In genomic region chr9:124813041-124813440, GRCh38 we compare ENCODE assay signal across 18 cellular contexts. TPM values are rescaled to one million over a fixed set of nuclear protein-coding genes. Genes with fewer than 3 reads are reported as not detected.
DNase-seq lines count a peak whose midpoint lies in the region; ATAC-seq and TF ChIP-seq lines count a peak whose summit lies in the region.
"Had no signal": no experiment of that assay in that cellular context is flagged by ENCODE, and none has a peak within 500 bp of the region (broad histone marks: within the 10 kb centered on the region; RNA-seq: fewer than 3 reads in every experiment).

No MANE protein-coding gene starts in this region.

- H3K27ac ChIP-seq in HCT116 (ENCODE audit: low read depth, low read length) (peak overlapping the region; percentile 91), RWPE2 (ENCODE audit: poor library complexity, severe bottlenecking) (peak overlapping the region; percentile 89), foreskin keratinocyte (peak overlapping the region; percentile 2), sigmoid colon (peak overlapping the region; percentile 73 to 95 (median 80))

- H3K36me3 ChIP-seq in HCT116 (ENCODE audit: control insufficient read depth in 1 of 2, insufficient read depth in 2 of 2, low read length in 2 of 2) = no peaks in the 10 kb centered on the region
- H3K36me3 ChIP-seq in RWPE2 (ENCODE audit: low read depth) = no peaks in the 10 kb centered on the region
- H3K36me3 ChIP-seq in sigmoid colon = peaks cover 0 to 10% (median 0%) of the 10 kb centered on the region in 4 donors

- TF ChIP-seq CTCF in HCT116 (IDR thresholded peaks at IDR 0.05 in 2 of 3, conservative IDR thresholded peaks at IDR 0.05 in 1 of 3; ENCODE audit: borderline replicate concordance in 1 of 3, insufficient read depth in 1 of 3, low read depth in 2 of 3, low read length in 2 of 3) = no peak
- no peak for TF ChIP-seq CTCF in RWPE2 (IDR thresholded peaks at IDR 0.05; ENCODE audit: poor library complexity, severe bottlenecking)
- no peak for TF ChIP-seq CTCF in foreskin keratinocyte (conservative IDR thresholded peaks at IDR 0.05)
- TF ChIP-seq CTCF in sigmoid colon (IDR thresholded peaks at IDR 0.05) = no peak

- no peaks in the 10 kb centered on the region for H4K20me1 ChIP-seq in HCT116 (ENCODE audit: insufficient read depth)

- BruUV-seq in HCT116 (replicated peaks; lab: Mats Ljungman, UMichigan) = no TSS peak

- DNase-seq in HCT116 (ENCODE audit: low read depth, low spot score) (no peak), RWPE2 (ENCODE audit: low spot score) (no peak), foreskin keratinocyte (no peak), sigmoid colon (no peak), DMS153 (lab: John Stamatoyannopoulos, UW) (no peak)
- DNase-seq: activated CD4-positive, CD25-positive, alpha-beta regulatory T cell; activated naive CD8-positive, alpha-beta T cell treated with anti-CD3 and anti-CD28 coated beads, Interleukin-2, amount 10 ng/mL, durations not matched to agents 7 days and 5 days; AML-193; NCI-H524 treated with DMSO at 0.1 percent for 48 hours; small intestine; stimulated activated CD4-positive, alpha-beta T cell treated with anti-CD3 and anti-CD28 coated beads, Interleukin-4, amount 100 ng/mL, for 4 hours; T-helper 17 cell had no signal

- H3K27me3 ChIP-seq in HCT116 (ENCODE audit: insufficient read depth, low read length) (no peaks in the 10 kb centered on the region), RWPE2 (ENCODE audit: insufficient read depth, poor library complexity, severe bottlenecking) (no peaks in the 10 kb centered on the region), foreskin keratinocyte (no peaks in the 10 kb centered on the region), sigmoid colon (no peaks in the 10 kb centered on the region)
- H3K27me3 ChIP-seq: suprapubic skin had no signal

- H3K9me3 ChIP-seq in HCT116 (ENCODE audit: control insufficient read depth in 1 of 2, insufficient read depth in 1 of 2, low read depth in 1 of 2, low read length in 2 of 2) (no peaks in the 10 kb centered on the region), RWPE2 (ENCODE audit: severe bottlenecking) (no peaks in the 10 kb centered on the region), sigmoid colon (no peaks in the 10 kb centered on the region)
- H3K9me3 ChIP-seq: suprapubic skin had no signal

- TF ChIP-seq POLR2A in HCT116 (IDR thresholded peaks at IDR 0.05; ENCODE audit: borderline replicate concordance, extremely low read depth, insufficient read depth, insufficient read length) (no peak), sigmoid colon (IDR thresholded peaks at IDR 0.05) (no peak)

- no peaks in the 10 kb centered on the region for H3K79me2 ChIP-seq in HCT116 (ENCODE audit: insufficient read depth, low read length)

- ATAC-seq in HCT116 (no peak), RWPE2 (ENCODE audit: low read depth) (no peak), foreskin keratinocyte (no peak), HG03565 (IDR thresholded peaks at IDR 0.05; ENCODE audit: unreplicated experiment) (no peak), GM21423 (IDR thresholded peaks at IDR 0.05; ENCODE audit: unreplicated experiment) (no peak), GM21723 (IDR thresholded peaks at IDR 0.05; ENCODE audit: unreplicated experiment) (no peak)
- ATAC-seq: T-helper 17 cell had no signal

- H2AFZ ChIP-seq in HCT116 (ENCODE audit: low read depth, low read length, poor library complexity, severe bottlenecking) = no peak overlapping the region

- peak overlapping the region; percentile 98 for H3K4me2 ChIP-seq in HCT116 (ENCODE audit: low read length)

- no peaks in the 10 kb centered on the region for H3K9me2 ChIP-seq in HCT116 (ENCODE audit: insufficient read depth)

- H3K9ac ChIP-seq in HCT116 (ENCODE audit: low read length) = peak overlapping the region; percentile 75; the same call in 1 of the 2 replicates

- H3K4me3 ChIP-seq in HCT116 (replicated peaks in 1 of 2; ENCODE audit: low read depth in 1 of 2, low read length in 2 of 2) (no peak overlapping the region), RWPE2 (ENCODE audit: severe bottlenecking) (no peak overlapping the region), sigmoid colon (no peak overlapping the region)
- H3K4me3 ChIP-seq: suprapubic skin had no signal

- TF ChIP-seq EP300 in sigmoid colon (IDR thresholded peaks at IDR 0.05) = no peak

- POLR2A ChIA-PET in HCT116 (lab: Charles Lee) = interaction anchor here (1.7 kb wide), 1 partner anchor 20 kb away, joined by 5 read pairs; no protein-coding TSS in a partner anchor

- WGBS in sigmoid colon, 2 donors = 86 to 88% methylated on average over 7 of the region's 7 CpGs

- RAD21 ChIA-PET in HCT116 (lab: Charles Lee; ENCODE audit: low non-redundant PET in 1 of 2, low total read pairs in 2 of 2, uncharacterized antibody in 2 of 2, unreplicated experiment in 2 of 2) = no interaction called here

- CTCF ChIA-PET in HCT116 (lab: Charles Lee) = interaction anchor here (1.8 to 2.6 kb wide), 2 partner anchors 27 to 41 kb away, joined by 5 to 15 read pairs; no protein-coding TSS in a partner anchor

- intact Hi-C loops in HCT116 (cut with micrococcal nuclease) (loop anchor here (2.0 kb wide), 1 partner anchor 40 kb away; the partner anchor contains the start of gene WDR38), sigmoid colon (cut with DNase I) (loop anchor here (2.0 kb wide), 1 partner anchor 38 kb away; no protein-coding TSS in a partner anchor)

- H3K4me1 ChIP-seq in HCT116 (ENCODE audit: control insufficient read depth in 1 of 2, insufficient read depth in 2 of 2, low read length in 2 of 2) = peaks cover 48 to 65% of the 10 kb centered on the region in 2 experiments
- H3K4me1 ChIP-seq in RWPE2 (ENCODE audit: insufficient read depth, poor library complexity, severe bottlenecking) = peaks cover 51% of the 10 kb centered on the region
- peaks cover 28% of the 10 kb centered on the region for H3K4me1 ChIP-seq in foreskin keratinocyte
- peaks cover 0 to 43% (median 41%) of the 10 kb centered on the region in 4 donors for H3K4me1 ChIP-seq in sigmoid colon

- TF ChIP-seq RAD21 in HCT116 (IDR thresholded peaks at IDR 0.05; ENCODE audit: low read depth) = no peak

TF ChIP-seq in HCT116, 20 proteins besides CTCF, POLR2A, EP300 and RAD21 (continues in another document):
- TF ChIP-seq ELF1 (IDR thresholded peaks at IDR 0.05; ENCODE audit: borderline replicate concordance, low read depth) (no peak), JUND (IDR thresholded peaks at IDR 0.05) (no peak), ZFX (IDR thresholded peaks at IDR 0.05) (no peak), SIN3A (IDR thresholded peaks at IDR 0.05; ENCODE audit: low read depth) (no peak), EGR1 (IDR thresholded peaks at IDR 0.05; ENCODE audit: low read depth) (no peak), ZBTB33 (IDR thresholded peaks at IDR 0.05; ENCODE audit: extremely low read depth, insufficient replicate concordance, low read length) (no peak), EZH2phosphoT487 (IDR thresholded peaks at IDR 0.05; ENCODE audit: borderline replicate concordance) (no peak), EZH2 (IDR thresholded peaks at IDR 0.05) (no peak), TCF7L2 (IDR thresholded peaks at IDR 0.05; ENCODE audit: borderline replicate concordance, extremely low read depth, insufficient read depth, insufficient read length) (no peak)
- TF ChIP-seq, protein P1, sequence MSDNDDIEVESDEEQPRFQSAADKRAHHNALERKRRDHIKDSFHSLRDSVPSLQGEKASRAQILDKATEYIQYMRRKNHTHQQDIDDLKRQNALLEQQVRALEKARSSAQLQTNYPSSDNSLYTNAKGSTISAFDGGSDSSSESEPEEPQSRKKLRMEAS (IDR thresholded peaks at IDR 0.05) = no peak

RNA-seq across cellular contexts. Expression of gene OLFML2A, which starts 36.1 kb away (rescaled TPM):
- 6.3 TPM for total RNA-seq in HCT116 (2021; ENCODE audit: unreplicated experiment)
- 2.8 and 3.3 TPM in 2 replicates for polyA plus RNA-seq in HCT116 (2012)
- total RNA-seq in foreskin keratinocyte = 1.3 and 3.1 TPM in 2 replicates
- 0.51 and 1.5 TPM in 2 replicates for polyA plus RNA-seq in foreskin keratinocyte
- total RNA-seq in sigmoid colon = 100 to 1,000 TPM in 1 of 4 donors, 10 to 100 TPM in 3; 60.0 to 147 (median 65.5) TPM
- 1 to 10 TPM in 1 of 3 donors, under 1 TPM in 2; 0.46 to 3.4 (median 0.60) TPM for polyA plus RNA-seq in sigmoid colon
- total RNA-seq: activated naive CD8-positive, alpha-beta T cell treated with anti-CD3 and anti-CD28 coated beads, Interleukin-2, amount 10 ng/mL, durations not matched to agents 7 days and 5 days; activated T-helper 1 cell treated with anti-CD3 and anti-CD28 coated beads, Interleukin-12 subunit alpha, Interleukin-12 subunit beta, Interleukin-2, Interleukin-4 antibody, amounts not matched to agents 30 ng/mL and 10 ng/mL and 1 ng/mL, durations not matched to agents 14 hours and 24 hours and 36 hours; T-helper 17 cell had no signal

RNA-seq across cellular contexts. Expression of gene WDR38, which starts 40.2 kb away (rescaled TPM):
- not detected for total RNA-seq in HCT116 (2021; ENCODE audit: unreplicated experiment)
- not detected in 2 replicates for polyA plus RNA-seq in HCT116 (2012)
- total RNA-seq in foreskin keratinocyte = not detected in 2 replicates
- polyA plus RNA-seq in foreskin keratinocyte = not detected in 2 replicates
- not detected for total RNA-seq in sigmoid colon
- not detected for polyA plus RNA-seq in sigmoid colon
- total RNA-seq: activated naive CD8-positive, alpha-beta T cell treated with anti-CD3 and anti-CD28 coated beads, Interleukin-2, amount 10 ng/mL, durations not matched to agents 7 days and 5 days; activated T-helper 1 cell treated with anti-CD3 and anti-CD28 coated beads, Interleukin-12 subunit alpha, Interleukin-12 subunit beta, Interleukin-2, Interleukin-4 antibody, amounts not matched to agents 30 ng/mL and 10 ng/mL and 1 ng/mL, durations not matched to agents 14 hours and 24 hours and 36 hours; mucosa of gallbladder; suprapubic skin; T-helper 17 cell had no signal
- polyA plus RNA-seq: small intestine had no signal

RNA-seq across cellular contexts. Expression of gene NR6A1, which starts 41.9 kb away (rescaled TPM):
- 9.9 TPM for total RNA-seq in HCT116 (2021; ENCODE audit: unreplicated experiment)
- polyA plus RNA-seq in HCT116 (2012) = 3.5 and 3.7 TPM in 2 replicates
- 0.68 and 1.0 TPM in 2 replicates for total RNA-seq in foreskin keratinocyte
- polyA plus RNA-seq in foreskin keratinocyte = 0.18 and 0.39 TPM in 2 replicates
- total RNA-seq in sigmoid colon = 1 to 10 TPM; 1.2 to 3.0 (median 2.0) TPM
- polyA plus RNA-seq in sigmoid colon = 1 to 10 TPM in 1 of 3 donors, under 1 TPM in 2; 0.60 to 1.8 (median 0.69) TPM

RNA-seq across cellular contexts. Expression of gene RPL35, which starts 48.7 kb away (rescaled TPM):
- 1,754 TPM for total RNA-seq in HCT116 (2021; ENCODE audit: unreplicated experiment)
- polyA plus RNA-seq in HCT116 (2012) = 2,813 and 3,271 TPM in 2 replicates
- total RNA-seq in foreskin keratinocyte = 2,922 and 2,928 TPM in 2 replicates
- 4,502 and 4,687 TPM in 2 replicates for polyA plus RNA-seq in foreskin keratinocyte
- total RNA-seq in sigmoid colon = 1,000 to 10,000 TPM; 1,773 to 4,392 (median 3,675) TPM
- polyA plus RNA-seq in sigmoid colon = 1,000 to 10,000 TPM; 3,565 to 4,971 (median 3,954) TPM

RNA-seq across cellular contexts. Expression of gene ARPC5L, which starts 48.9 kb away (rescaled TPM):
- 50.0 TPM for total RNA-seq in HCT116 (2021; ENCODE audit: unreplicated experiment)
- 41.9 and 42.2 TPM in 2 replicates for polyA plus RNA-seq in HCT116 (2012)
- 67.0 and 74.9 TPM in 2 replicates for total RNA-seq in foreskin keratinocyte
- polyA plus RNA-seq in foreskin keratinocyte = 128 and 129 TPM in 2 replicates
- total RNA-seq in sigmoid colon = 10 to 100 TPM; 16.9 to 26.2 (median 24.5) TPM
- 10 to 100 TPM; 57.7 to 70.3 (median 65.7) TPM for polyA plus RNA-seq in sigmoid colon

Comparison
In these comparisons a context has a peak if more than half of its experiments do, and no peak if none do; other contexts are left out.
1. H3K27ac ChIP-seq: peak in every context shown above with its lines; median percentile 91 in HCT116; 89 in RWPE2; 80 in sigmoid colon; 2 in foreskin keratinocyte.